23 cellular contexts compared by ENCODE assay signal in genomic region chr3:100910986-100911385, GRCh38.
"Had no signal": no experiment of that assay in that cellular context is flagged by ENCODE, and none has a peak within 500 bp of the region (broad histone marks: within the 10 kb centered on the region; RNA-seq: fewer than 3 reads in every experiment).

No MANE protein-coding gene starts in this region.

- H3K4me2 ChIP-seq: hepatocyte, neural progenitor cell had no signal

- H3K9ac ChIP-seq: neural progenitor cell, parathyroid adenoma had no signal

- ATAC-seq: left colon; left ventricle myocardium superior; natural killer cell treated with Interleukin-12 subunit alpha and Interleukin-12 subunit beta and Interleukin-15 and Interleukin-18, amount 100 ng/mL, for 72 hours; sciatic nerve; stimulated activated naive B cell treated with anti-CD40 and anti-IgM and Interleukin-4, amounts not matched to agents 10 μg/mL and 1 μg/mL and 100 μg/mL, for 72 hours; stimulated activated naive CD8-positive, alpha-beta T cell treated with anti-CD3 and anti-CD28 coated beads, Interleukin-15, amount 100 ng/mL, for 72 hours had no signal

- H3K4me1 ChIP-seq: neural progenitor cell, parathyroid adenoma, prostate gland, testis had no signal

- H3K9me3 ChIP-seq: prostate gland, testis, transverse colon had no signal

- DNase-seq: effector CD8-positive, alpha-beta T cell; foreskin melanocyte; head of caudate nucleus; kidney; left colon; left ventricle myocardium superior; mesenchymal stem cell; midbrain; nucleus accumbens; stimulated activated CD4-positive, alpha-beta T cell treated with anti-CD3 and anti-CD28 coated beads, Interleukin-2, amount 100 ng/mL, for 24 hours; stimulated activated CD4-positive, alpha-beta T cell treated with anti-CD3 and anti-CD28 coated beads, Interleukin-4, amount 100 ng/mL, for 4 hours; stimulated activated naive B cell treated with anti-CD40 and anti-IgM and Interleukin-4, amounts not matched to agents 10 μg/mL and 1 μg/mL and 100 μg/mL, for 72 hours; stimulated activated naive CD8-positive, alpha-beta T cell treated with anti-CD3 and anti-CD28 coated beads, Interleukin-15, amount 100 ng/mL, for 72 hours; testis; transverse colon had no signal

- H3K27ac ChIP-seq: hepatocyte, neural progenitor cell, parathyroid adenoma, prostate gland, skin epidermis, testis, transverse colon had no signal

- H3K36me3 ChIP-seq: neural progenitor cell, prostate gland, transverse colon had no signal

- H3K79me2 ChIP-seq: hepatocyte, parathyroid adenoma had no signal

- H3K4me3 ChIP-seq: hepatocyte, lung, neural progenitor cell, prostate gland, skin epidermis, testis, transverse colon had no signal

- H3K27me3 ChIP-seq: hepatocyte, neural progenitor cell, testis, transverse colon had no signal

- H2AFZ ChIP-seq: hepatocyte, neural progenitor cell, parathyroid adenoma had no signal
